ENCODE assay signal across 8 cellular contexts in genomic region chr7:155204744-155205367, GRCh38.
DNase-seq lines count a peak whose midpoint lies in the region; ATAC-seq and TF ChIP-seq lines count a peak whose summit lies in the region.

No MANE protein-coding gene starts in this region.

- H3K36me3 Mint-ChIP-seq in stimulated activated naive CD8-positive, alpha-beta T cell treated with anti-CD3 and anti-CD28 coated beads, Interleukin-15, Interleukin-2, amounts not matched to agents 100 ng/mL and 50 ng/mL, for 24 hours (ENCODE audit: low read depth): peaks cover 9% of the 10 kb centered on the region

- H3K4me3 ChIP-seq in brain microvascular endothelial cell (ENCODE audit: low read depth, low read length) (no peak overlapping the region), muscle layer of colon (ENCODE audit: low read depth in 1 of 2, low read length in 2 of 2) (peak overlapping the region; percentile 4 to 34)

- H3K9me3 ChIP-seq in muscle layer of colon (ENCODE audit: low read length): no peaks in the 10 kb centered on the region

- no peak overlapping the region for H3K9ac ChIP-seq in muscle layer of colon (ENCODE audit: low read length)

- no peak for DNase-seq in stimulated activated naive CD8-positive, alpha-beta T cell treated with anti-CD3 and anti-CD28 coated beads, Interleukin-15, Interleukin-2, amounts not matched to agents 100 U/mL and 50 U/mL, for 24 hours
- DNase-seq in brain microvascular endothelial cell (no peak), DMS153 (lab: John Stamatoyannopoulos, UW) (no peak), NOMO-1 (lab: John Stamatoyannopoulos, UW; ENCODE audit: unreplicated experiment in 2 of 2) (no peak)

- H3K36me3 ChIP-seq in brain microvascular endothelial cell (replicated peaks) (no peaks in the 10 kb centered on the region), muscle layer of colon (ENCODE audit: insufficient read depth, low read length) (no peaks in the 10 kb centered on the region)

- H3K9me3 Mint-ChIP-seq in stimulated activated naive CD8-positive, alpha-beta T cell treated with anti-CD3 and anti-CD28 coated beads, Interleukin-15, Interleukin-2, amounts not matched to agents 100 ng/mL and 50 ng/mL, for 24 hours: peaks cover 12% of the 10 kb centered on the region

- H3K27me3 ChIP-seq in brain microvascular endothelial cell (replicated peaks) (no peaks in the 10 kb centered on the region), muscle layer of colon (ENCODE audit: control insufficient read depth in 1 of 2, insufficient read depth in 2 of 2, low read length in 2 of 2) (peaks cover 0 to 4% of the 10 kb centered on the region in 2 donors)

- H3K4me1 ChIP-seq in muscle layer of colon (ENCODE audit: insufficient read depth, low read length): peaks cover 8% of the 10 kb centered on the region

- H3K27ac Mint-ChIP-seq in stimulated activated naive CD8-positive, alpha-beta T cell treated with anti-CD3 and anti-CD28 coated beads, Interleukin-15, Interleukin-2, amounts not matched to agents 100 ng/mL and 50 ng/mL, for 24 hours: peak overlapping the region; percentile 100

- no peak for TF ChIP-seq CTCF in brain microvascular endothelial cell (IDR thresholded peaks at IDR 0.05; ENCODE audit: low read depth, low read length, missing control alignments)

- in situ Hi-C loops in brain microvascular endothelial cell (cut with HindIII; ENCODE audit: low pct_ligation_motif_present, low sequenced_read_pairs): no loop called here

- peak overlapping the region; percentile 88 for H3K4me3 Mint-ChIP-seq in stimulated activated naive CD8-positive, alpha-beta T cell treated with anti-CD3 and anti-CD28 coated beads, Interleukin-15, Interleukin-2, amounts not matched to agents 100 ng/mL and 50 ng/mL, for 24 hours

- H3K27ac ChIP-seq in brain microvascular endothelial cell (peak overlapping the region; percentile 100), muscle layer of colon (ENCODE audit: low read depth, low read length) (no peak overlapping the region)

- no peak for ATAC-seq in stimulated activated naive CD8-positive, alpha-beta T cell treated with anti-CD3 and anti-CD28 coated beads, Interleukin-15, Interleukin-2, amounts not matched to agents 100 U/mL and 50 U/mL, for 24 hours
- no peak for ATAC-seq in HG03095 (IDR thresholded peaks at IDR 0.05; ENCODE audit: unreplicated experiment)
- no peak for ATAC-seq in HG02571 (IDR thresholded peaks at IDR 0.05; ENCODE audit: unreplicated experiment)

- H3K27me3 Mint-ChIP-seq in stimulated activated naive CD8-positive, alpha-beta T cell treated with anti-CD3 and anti-CD28 coated beads, Interleukin-15, Interleukin-2, amounts not matched to agents 100 ng/mL and 50 ng/mL, for 24 hours: no peaks in the 10 kb centered on the region

- H3K4me1 Mint-ChIP-seq in stimulated activated naive CD8-positive, alpha-beta T cell treated with anti-CD3 and anti-CD28 coated beads, Interleukin-15, Interleukin-2, amounts not matched to agents 100 ng/mL and 50 ng/mL, for 24 hours (ENCODE audit: low read depth): peaks cover 63% of the 10 kb centered on the region
